In genomic region chr7:131105803-131106680, GRCh38 we compare ENCODE assay signal across 8 cellular contexts.
DNase-seq lines count a peak whose midpoint lies in the region; ATAC-seq, FAIRE-seq and TF ChIP-seq lines count a peak whose summit lies in the region.

No MANE protein-coding gene starts in this region.

- peaks cover 22% of the 10 kb centered on the region for H3K4me1 ChIP-seq in ovary (ENCODE audit: insufficient read depth)
- H3K4me1 ChIP-seq in thyroid gland = peaks cover 37 to 49% of the 10 kb centered on the region in 2 donors

- DNase-seq in Caki2 (ENCODE audit: low read depth) (peak; percentile 89), HTR-8/SVneo (ENCODE audit: insufficient read length, low spot score) (peak; percentile 72), SHP77 treated with DMSO at 0.1 percent for 48 hours (lab: John Stamatoyannopoulos, UW) (peak; percentile 42), head of caudate nucleus (peak; percentile 60 to 93 (median 85)), ovary (peak; percentile 83 to 90 (median 88)), thyroid gland (peak; percentile 80 to 82)
- DNase-seq in activated naive CD4-positive, alpha-beta T cell treated with anti-CD3 and anti-CD28 coated beads, Interleukin-2, amount 50 U/mL, for 16 hours = peak; percentile 81

- H3K4me3 ChIP-seq in ovary (peak overlapping the region; percentile 88), thyroid gland (replicated peaks in 1 of 3) (peak overlapping the region; percentile 93 to 99 (median 98))

- 0 to 1% (median 0%) methylated on average over 64 to 108 of the region's 108 CpGs for WGBS in ovary, 3 donors
- 0 to 1% methylated on average over 14 to 21 of the region's 108 CpGs for WGBS in thyroid gland, 2 donors

- H3K36me3 ChIP-seq in ovary (no peaks in the 10 kb centered on the region), thyroid gland (no peaks in the 10 kb centered on the region)

- H3K27me3 ChIP-seq in ovary (no peaks in the 10 kb centered on the region), thyroid gland (no peaks in the 10 kb centered on the region)

- TF ChIP-seq POLR2A in ovary (IDR thresholded peaks at IDR 0.05) = peak; percentile 70
- TF ChIP-seq POLR2A in thyroid gland (IDR thresholded peaks at IDR 0.05) = peak; percentile 36 to 91

- ATAC-seq in GM19468 (IDR thresholded peaks at IDR 0.05; ENCODE audit: extremely low read depth, unreplicated experiment) = peak; percentile 16

- intact Hi-C loops in head of caudate nucleus (cut with DNase I) = loop anchor here (1.0 to 10.0 kb wide), 3 partner anchors 33 to 329 kb away; partner anchors contain the start of gene MKLN1
- intact Hi-C loops in ovary (cut with DNase I) = loop anchor here in 3 of 4 donors (5.0 to 10.0 kb wide), 5 partner anchors 121 to 319 kb away; partner anchors contain the start of gene MKLN1 (in 2 of the 3)
- intact Hi-C loops in thyroid gland (cut with DNase I) = loop anchor here (10.0 kb wide), 1 partner anchor 219 kb away; the partner anchor contains the start of gene MKLN1

- no peak for TF ChIP-seq EP300 in ovary (IDR thresholded peaks at IDR 0.05)

- H3K27ac ChIP-seq in ovary (peak overlapping the region; percentile 97 to 98), thyroid gland (peak overlapping the region; percentile 99 to 100 (median 100))

- in situ Hi-C loops in Caki2 (cut with HindIII; ENCODE audit: low pct_unique_long_range_greater_than_20kb, low sequenced_read_pairs) = no loop called here

- TF ChIP-seq CTCF in ovary (IDR thresholded peaks at IDR 0.05) (peak in 1 of 3 donors; percentile 14), thyroid gland (IDR thresholded peaks at IDR 0.05) (peak in 1 of 6 experiments; percentile 6)

- H3K9me3 ChIP-seq in ovary (no peaks in the 10 kb centered on the region), thyroid gland (no peaks in the 10 kb centered on the region)

- FAIRE-seq in HTR-8/SVneo (lab: Jason Lieb, UNC) = no peak

Comparison
In these comparisons a context has a peak if more than half of its experiments do, and no peak if none do; other contexts are left out.
1. Peak in every context shown above with its lines: DNase-seq, ATAC-seq, H3K4me3 ChIP-seq and H3K27ac ChIP-seq.